10 cellular contexts compared by ENCODE assay signal in the genomic region with DNA sequence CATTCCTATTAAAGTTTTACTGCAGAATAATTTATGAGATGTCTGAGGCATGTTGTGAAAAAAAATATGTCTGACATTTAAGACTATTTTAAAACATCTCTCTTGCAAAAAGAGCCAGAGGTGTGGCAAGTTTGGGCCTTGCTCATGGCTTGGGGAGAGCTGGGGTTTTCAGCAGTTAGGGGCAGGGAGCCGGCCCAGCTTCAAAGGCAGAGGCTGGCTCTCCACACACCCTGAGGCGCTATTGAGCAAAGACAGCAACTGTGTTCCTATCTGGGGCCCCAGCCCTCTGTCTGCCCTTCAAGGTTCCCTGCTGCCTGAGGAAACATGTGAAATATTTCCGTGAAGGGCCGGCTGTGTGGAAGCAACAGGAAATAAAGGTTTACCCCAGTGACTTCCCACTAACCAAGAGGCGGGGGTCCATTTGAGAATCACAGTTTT.
A peak's percentile ranks its signal among the peaks of the same experiment; 100 is the strongest.
DNase-seq lines count a peak whose midpoint lies in the region; ATAC-seq and TF ChIP-seq lines count a peak whose summit lies in the region.
"Had no signal": no experiment of that assay in that cellular context is flagged by ENCODE, and none has a peak within 500 bp of the region (broad histone marks: within the 10 kb centered on the region; RNA-seq: fewer than 3 reads in every experiment).

No MANE protein-coding gene starts in this region.

- H3K4me3 Mint-ChIP-seq in GM23338: peak overlapping the region; percentile 45; the same call in 1 of the 3 replicates

- H3K23ac ChIP-seq in trophoblast cell (ENCODE audit: low read length): no peak overlapping the region

- no peak overlapping the region for H2BK12ac ChIP-seq in trophoblast cell (ENCODE audit: low read length)

- peaks cover 6% of the 10 kb centered on the region for H3K27me3 Mint-ChIP-seq in GM23338 (ENCODE audit: insufficient read depth, low read depth, poor library complexity)

- no peak overlapping the region for H3K9ac ChIP-seq in SK-N-MC (ENCODE audit: insufficient read length)
- H3K9ac ChIP-seq in trophoblast cell (ENCODE audit: low read length): no peak overlapping the region

- no peak overlapping the region for H4K91ac ChIP-seq in trophoblast cell (ENCODE audit: low read depth, low read length)

- peak overlapping the region; percentile 53 for H3K4me2 ChIP-seq in GM23338
- H3K4me2 ChIP-seq in trophoblast cell (ENCODE audit: low read length): no peak overlapping the region

- H3K14ac ChIP-seq in trophoblast cell (ENCODE audit: low read length): no peak overlapping the region

- no peaks in the 10 kb centered on the region for H3K36me3 ChIP-seq in GM23338 (ENCODE audit: insufficient read depth)
- H3K36me3 ChIP-seq in SK-N-MC (ENCODE audit: insufficient read depth, low read length): no peaks in the 10 kb centered on the region
- H3K36me3 ChIP-seq in trophoblast cell (ENCODE audit: control insufficient read depth in 1 of 2, insufficient read depth in 2 of 2, low read length in 2 of 2): no peaks in the 10 kb centered on the region

- H4K20me1 ChIP-seq in GM23338 (replicated peaks; ENCODE audit: insufficient read depth): no peaks in the 10 kb centered on the region

- H2AK5ac ChIP-seq in trophoblast cell (ENCODE audit: low read length): no peak overlapping the region

- ATAC-seq in GM23338 (peak; percentile 96), foreskin keratinocyte (peak; percentile 72)

- no peak overlapping the region for H2AFZ ChIP-seq in GM23338
- H2AFZ ChIP-seq in trophoblast cell (ENCODE audit: insufficient read depth, low read length, poor library complexity): no peak overlapping the region

- H3K79me1 ChIP-seq in trophoblast cell (ENCODE audit: low read length): no peaks in the 10 kb centered on the region

- no CpG with 5 or more reads among the region's 5 CpGs for WGBS in trophoblast cell (ENCODE audit: extremely low coverage, insufficient coverage, insufficient read length)

- H4K12ac ChIP-seq in trophoblast cell (ENCODE audit: low read depth, low read length): no peak overlapping the region

- H2BK120ac ChIP-seq in trophoblast cell (ENCODE audit: insufficient read depth, low read length, poor library complexity): no peak overlapping the region

- in situ Hi-C loops in GM13977 (cut with MboI; ENCODE audit: low pct_unique_long_range_greater_than_20kb, low sequenced_read_pairs, unreplicated experiment): no loop called here

- no peaks in the 10 kb centered on the region for H3K9me3 Mint-ChIP-seq in GM23338

- no peak overlapping the region for H3K18ac ChIP-seq in trophoblast cell (ENCODE audit: low read length)

- H3K79me2 ChIP-seq in GM23338 (replicated peaks; ENCODE audit: insufficient read depth) (peaks cover 20% of the 10 kb centered on the region), trophoblast cell (ENCODE audit: control insufficient read depth, insufficient read depth, low read length, poor library complexity) (no peaks in the 10 kb centered on the region)

- H3K36me3 Mint-ChIP-seq in GM23338 (ENCODE audit: low read depth): no peaks in the 10 kb centered on the region

- H3K9me3 ChIP-seq in SK-N-MC (ENCODE audit: low read depth, low read length): no peaks in the 10 kb centered on the region
- no peaks in the 10 kb centered on the region for H3K9me3 ChIP-seq in trophoblast cell (ENCODE audit: insufficient read depth, low read depth, low read length)

- H3K4me1 ChIP-seq in GM23338 (ENCODE audit: insufficient read depth) (peaks cover 61% of the 10 kb centered on the region), foreskin keratinocyte (no peaks in the 10 kb centered on the region), trophoblast cell (ENCODE audit: control insufficient read depth in 1 of 2, insufficient read depth in 2 of 2, low read length in 2 of 2) (peaks cover 4 to 8% of the 10 kb centered on the region in 2 experiments)

- peaks cover 67% of the 10 kb centered on the region for H3K4me1 Mint-ChIP-seq in GM23338

- H2BK5ac ChIP-seq in trophoblast cell (ENCODE audit: low read depth, low read length, poor library complexity): no peak overlapping the region

- H3K4me3 ChIP-seq in GM23338 (0 out of 2 replicates have a peak overlapping the region, but pooled peaks have one; percentile 4), SK-N-MC (peak overlapping the region; percentile 57), trophoblast cell (ENCODE audit: low read depth, low read length) (no peak overlapping the region)

- peak; percentile 89 for DNase-seq in GM23338 (ENCODE audit: low spot score)
- peak; percentile 47 for DNase-seq in SK-N-MC (ENCODE audit: low read depth, low spot score)
- DNase-seq in foreskin keratinocyte: peak; percentile 14 to 53
- DNase-seq in trophoblast cell: peak; percentile 68 to 81
- DNase-seq in GM13977 (ENCODE audit: low spot score): no peak
- DNase-seq in cerebellar nuclear complex (lab: John Stamatoyannopoulos, UW): no peak
- DNase-seq in GM10266 (ENCODE audit: extremely low spot score): no peak
- DNase-seq in HuH-7.5 (ENCODE audit: low spot score): no peak
- DNase-seq: stimulated activated CD4-positive, alpha-beta T cell treated with anti-CD3 and anti-CD28 coated beads, Interleukin-12 subunit alpha, Interleukin-12 subunit beta, amount 100 ng/mL, for 4 hours; T1000 had no signal

- H3K27ac ChIP-seq in GM23338 (ENCODE audit: low read depth) (peak overlapping the region; percentile 82), SK-N-MC (peak overlapping the region; percentile 79), foreskin keratinocyte (no peak overlapping the region), trophoblast cell (ENCODE audit: low read depth, low read length) (no peak overlapping the region)

- no peaks in the 10 kb centered on the region for H3K27me3 ChIP-seq in GM23338 (ENCODE audit: insufficient read depth)
- H3K27me3 ChIP-seq in foreskin keratinocyte: peaks cover 7% of the 10 kb centered on the region
- no peaks in the 10 kb centered on the region for H3K27me3 ChIP-seq in trophoblast cell (ENCODE audit: insufficient read depth, low read length)

- H3K27ac Mint-ChIP-seq in GM23338: peak overlapping the region; percentile 94

- no peak overlapping the region for H4K8ac ChIP-seq in trophoblast cell (ENCODE audit: low read depth, low read length)

- H3F3A ChIP-seq in GM23338 (replicated peaks; ENCODE audit: low read depth): no peaks in the 10 kb centered on the region; the same call in 1 of the 2 replicates

- H3K4ac ChIP-seq in trophoblast cell (ENCODE audit: low read depth, low read length): no peak overlapping the region

- TF ChIP-seq CTCF in GM23338 (conservative IDR thresholded peaks at IDR 0.05; ENCODE audit: low read depth in 2 of 2) (peak; percentile 23 to 59; a peak in 3 of 4 replicates), foreskin keratinocyte (conservative IDR thresholded peaks at IDR 0.05) (peak; percentile 17), GM13977 (IDR thresholded peaks at IDR 0.05; ENCODE audit: extremely low read depth, insufficient read depth, missing control alignments) (no peak), GM10266 (IDR thresholded peaks at IDR 0.05; ENCODE audit: control insufficient read depth, insufficient read depth, low read depth, missing control alignments) (no peak)

- H3K9me2 ChIP-seq in GM23338 (ENCODE audit: insufficient read depth): no peaks in the 10 kb centered on the region

TF ChIP-seq in GM23338, 12 proteins besides CTCF, POLR2A, EP300 and RAD21 (continues in another document):
- TF ChIP-seq, protein P1, sequence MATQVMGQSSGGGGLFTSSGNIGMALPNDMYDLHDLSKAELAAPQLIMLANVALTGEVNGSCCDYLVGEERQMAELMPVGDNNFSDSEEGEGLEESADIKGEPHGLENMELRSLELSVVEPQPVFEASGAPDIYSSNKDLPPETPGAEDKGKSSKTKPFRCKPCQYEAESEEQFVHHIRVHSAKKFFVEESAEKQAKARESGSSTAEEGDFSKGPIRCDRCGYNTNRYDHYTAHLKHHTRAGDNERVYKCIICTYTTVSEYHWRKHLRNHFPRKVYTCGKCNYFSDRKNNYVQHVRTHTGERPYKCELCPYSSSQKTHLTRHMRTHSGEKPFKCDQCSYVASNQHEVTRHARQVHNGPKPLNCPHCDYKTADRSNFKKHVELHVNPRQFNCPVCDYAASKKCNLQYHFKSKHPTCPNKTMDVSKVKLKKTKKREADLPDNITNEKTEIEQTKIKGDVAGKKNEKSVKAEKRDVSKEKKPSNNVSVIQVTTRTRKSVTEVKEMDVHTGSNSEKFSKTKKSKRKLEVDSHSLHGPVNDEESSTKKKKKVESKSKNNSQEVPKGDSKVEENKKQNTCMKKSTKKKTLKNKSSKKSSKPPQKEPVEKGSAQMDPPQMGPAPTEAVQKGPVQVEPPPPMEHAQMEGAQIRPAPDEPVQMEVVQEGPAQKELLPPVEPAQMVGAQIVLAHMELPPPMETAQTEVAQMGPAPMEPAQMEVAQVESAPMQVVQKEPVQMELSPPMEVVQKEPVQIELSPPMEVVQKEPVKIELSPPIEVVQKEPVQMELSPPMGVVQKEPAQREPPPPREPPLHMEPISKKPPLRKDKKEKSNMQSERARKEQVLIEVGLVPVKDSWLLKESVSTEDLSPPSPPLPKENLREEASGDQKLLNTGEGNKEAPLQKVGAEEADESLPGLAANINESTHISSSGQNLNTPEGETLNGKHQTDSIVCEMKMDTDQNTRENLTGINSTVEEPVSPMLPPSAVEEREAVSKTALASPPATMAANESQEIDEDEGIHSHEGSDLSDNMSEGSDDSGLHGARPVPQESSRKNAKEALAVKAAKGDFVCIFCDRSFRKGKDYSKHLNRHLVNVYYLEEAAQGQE (IDR thresholded peaks at IDR 0.05; ENCODE audit: unreplicated experiment): no peak
- TF ChIP-seq POLR2AphosphoS5 (IDR thresholded peaks at IDR 0.05; ENCODE audit: low read depth): no peak

Comparison
In these comparisons a context has a peak if more than half of its experiments do, and no peak if none do; other contexts are left out.
1. DNase-seq: peak in GM23338 (single experiment), SK-N-MC (single experiment), foreskin keratinocyte (2 of 2) and trophoblast cell (2 of 2); none in GM13977 (single experiment), cerebellar nuclear complex (0 of 2), GM10266 (single experiment) and HuH-7.5 (single experiment).
2. H3K27ac ChIP-seq: peak in GM23338 (single experiment) and SK-N-MC (single experiment); none in foreskin keratinocyte (single experiment) and trophoblast cell (single experiment).
3. CTCF ChIP-seq: peak in GM23338 (2 of 2) and foreskin keratinocyte (single experiment); none in GM13977 (single experiment) and GM10266 (single experiment).